Comparison of ENCODE assay signal across 11 cellular contexts in genomic region chr15:98722209-98722608, GRCh38.
"Had no signal": no experiment of that assay in that cellular context is flagged by ENCODE, and none has a peak within 500 bp of the region (broad histone marks: within the 10 kb centered on the region; RNA-seq: fewer than 3 reads in every experiment).

No MANE protein-coding gene starts in this region.

- H3K27me3 Mint-ChIP-seq: activated naive CD4-positive, alpha-beta T cell treated with anti-CD3 and anti-CD28 coated beads, Interleukin-2, amount 10 ng/mL, durations not matched to agents 7 days and 5 days; activated T-helper 17 cell treated with anti-CD3 and anti-CD28 coated beads, Interleukin-2, amount 50 U/mL, for 72 hours; stimulated activated naive CD8-positive, alpha-beta T cell treated with anti-CD3 and anti-CD28 coated beads, Interleukin-15, amount 100 ng/mL, for 72 hours had no signal

- H3K27me3 ChIP-seq: colonic mucosa, testis had no signal

- H3K27ac ChIP-seq: colonic mucosa, testis had no signal

- ATAC-seq: activated T-helper 17 cell treated with anti-CD3 and anti-CD28 coated beads, Interleukin-2, amount 50 U/mL, for 72 hours; stimulated activated naive CD8-positive, alpha-beta T cell treated with anti-CD3 and anti-CD28 coated beads, Interleukin-15, amount 100 ng/mL, for 72 hours had no signal

- H3K4me3 ChIP-seq: colonic mucosa, testis had no signal

- DNase-seq: activated CD4-positive, alpha-beta T cell treated with anti-CD3 and anti-CD28 coated beads, Interleukin-2, amount 50 U/mL, for 1 hour; activated naive CD4-positive, alpha-beta T cell treated with anti-CD3 and anti-CD28 coated beads, Interleukin-2, amount 10 ng/mL, durations not matched to agents 7 days and 5 days; activated T-cell treated with anti-CD3 and anti-CD28 coated beads for 4 hours; colonic mucosa; foreskin melanocyte; kidney glomerular epithelial cell; stimulated activated CD4-positive, alpha-beta T cell treated with anti-CD3 and anti-CD28 coated beads, Interleukin-15, amount 100 ng/mL, for 24 hours; stimulated activated CD4-positive, alpha-beta T cell treated with anti-CD3 and anti-CD28 coated beads, Interleukin-4, amount 100 ng/mL, for 24 hours; stimulated activated naive CD8-positive, alpha-beta T cell treated with anti-CD3 and anti-CD28 coated beads, Interleukin-15, amount 100 ng/mL, for 72 hours; testis had no signal

- H3K4me3 Mint-ChIP-seq: activated naive CD4-positive, alpha-beta T cell treated with anti-CD3 and anti-CD28 coated beads, Interleukin-2, amount 10 ng/mL, durations not matched to agents 7 days and 5 days; activated T-helper 17 cell treated with anti-CD3 and anti-CD28 coated beads, Interleukin-2, amount 50 U/mL, for 72 hours; stimulated activated naive CD8-positive, alpha-beta T cell treated with anti-CD3 and anti-CD28 coated beads, Interleukin-15, amount 100 ng/mL, for 72 hours had no signal

- H3K27ac Mint-ChIP-seq: activated T-helper 17 cell treated with anti-CD3 and anti-CD28 coated beads, Interleukin-2, amount 50 U/mL, for 72 hours had no signal

- H3K9me3 Mint-ChIP-seq: activated naive CD4-positive, alpha-beta T cell treated with anti-CD3 and anti-CD28 coated beads, Interleukin-2, amount 10 ng/mL, durations not matched to agents 7 days and 5 days; activated T-helper 17 cell treated with anti-CD3 and anti-CD28 coated beads, Interleukin-2, amount 50 U/mL, for 72 hours; stimulated activated naive CD8-positive, alpha-beta T cell treated with anti-CD3 and anti-CD28 coated beads, Interleukin-15, amount 100 ng/mL, for 72 hours had no signal

- H3K36me3 ChIP-seq: colonic mucosa had no signal

- H3K9me3 ChIP-seq: colonic mucosa, testis had no signal
